Comparison of ENCODE assay signal across 14 cellular contexts in genomic region chr12:4286771-4287317, GRCh38. TPM values are rescaled to one million over a fixed set of nuclear protein-coding genes. Genes with fewer than 3 reads are reported as not detected.
DNase-seq lines count a peak whose midpoint lies in the region; ATAC-seq and TF ChIP-seq lines count a peak whose summit lies in the region.
"Had no signal": no experiment of that assay in that cellular context is flagged by ENCODE, and none has a peak within 500 bp of the region (broad histone marks: within the 10 kb centered on the region; RNA-seq: fewer than 3 reads in every experiment).

No MANE protein-coding gene starts in this region.

- in situ Hi-C loops in GM13976 (cut with MboI; ENCODE audit: low sequenced_read_pairs, unreplicated experiment): loop anchor here (10.0 to 25.0 kb wide), 2 partner anchors 300 to 402 kb away; no protein-coding TSS in a partner anchor

- H3K9me3 ChIP-seq in sigmoid colon: no peaks in the 10 kb centered on the region
- H3K9me3 ChIP-seq: Caco-2, thoracic aorta had no signal

- H3K4me3 ChIP-seq in sigmoid colon: no peak overlapping the region
- H3K4me3 ChIP-seq: thoracic aorta had no signal

- no peak for TF ChIP-seq CTCF in glutamatergic neuron (IDR thresholded peaks at IDR 0.05; ENCODE audit: partially characterized antibody, unreplicated experiment)
- no peak for TF ChIP-seq CTCF in sigmoid colon (IDR thresholded peaks at IDR 0.05)
- TF ChIP-seq CTCF in GM13976 (IDR thresholded peaks at IDR 0.05; ENCODE audit: borderline replicate concordance, control extremely low read depth, extremely low read depth, insufficient read depth, missing control alignments): no peak

- H3K27me3 ChIP-seq in sigmoid colon: no peaks in the 10 kb centered on the region

- DNase-seq in T-helper 1 cell (no peak), glutamatergic neuron (no peak), sigmoid colon (no peak), NCI-H510A (lab: John Stamatoyannopoulos, UW) (no peak), GM13976 (ENCODE audit: low spot score) (no peak), SK-N-DZ (ENCODE audit: low spot score) (no peak)
- no peak for DNase-seq in activated T-cell treated with anti-CD3 and anti-CD28 coated beads, Interleukin-2, amount 50 U/mL, for 72 hours
- DNase-seq: IMR-90, mesenchymal stem cell, NCI-H2081 had no signal

- H3K27me3 Mint-ChIP-seq in T-helper 1 cell treated with Interleukin-12 subunit alpha and Interleukin-12 subunit beta and Interleukin-4 antibody, amounts not matched to agents 30 μg/mL and 1 μg/mL, for 36 hours (ENCODE audit: low read depth): no peaks in the 10 kb centered on the region
- H3K27me3 Mint-ChIP-seq in activated T-cell treated with anti-CD3 and anti-CD28 coated beads, Interleukin-2, amount 50 U/mL, for 72 hours (ENCODE audit: low read depth): no peaks in the 10 kb centered on the region
- H3K27me3 Mint-ChIP-seq in glutamatergic neuron (ENCODE audit: unreplicated experiment): peaks cover 5% of the 10 kb centered on the region

- no peak for TF ChIP-seq POLR2A in sigmoid colon (IDR thresholded peaks at IDR 0.05)

- ATAC-seq in activated T-cell treated with anti-CD3 and anti-CD28 coated beads, Interleukin-2, amount 50 U/mL, for 72 hours (replicated peaks in 1 of 2): peak in 1 of 2 donors; percentile 8

- H3K36me3 Mint-ChIP-seq in T-helper 1 cell treated with Interleukin-12 subunit alpha and Interleukin-12 subunit beta and Interleukin-4 antibody, amounts not matched to agents 30 μg/mL and 1 μg/mL, for 36 hours (ENCODE audit: low read depth): peaks cover 84% of the 10 kb centered on the region
- peaks cover 32 to 68% of the 10 kb centered on the region in 2 donors for H3K36me3 Mint-ChIP-seq in activated T-cell treated with anti-CD3 and anti-CD28 coated beads, Interleukin-2, amount 50 U/mL, for 72 hours (ENCODE audit: insufficient read depth in 2 of 2)
- no peaks in the 10 kb centered on the region for H3K36me3 Mint-ChIP-seq in glutamatergic neuron (ENCODE audit: unreplicated experiment)

- no peak for TF ChIP-seq EP300 in sigmoid colon (IDR thresholded peaks at IDR 0.05)

- intact Hi-C loops in sigmoid colon (cut with DNase I): no loop called here

- H3K4me3 Mint-ChIP-seq in T-helper 1 cell treated with Interleukin-12 subunit alpha and Interleukin-12 subunit beta and Interleukin-4 antibody, amounts not matched to agents 30 μg/mL and 1 μg/mL, for 36 hours: peak overlapping the region; percentile 11
- peak overlapping the region; percentile 23 to 29 for H3K4me3 Mint-ChIP-seq in activated T-cell treated with anti-CD3 and anti-CD28 coated beads, Interleukin-2, amount 50 U/mL, for 72 hours
- peak overlapping the region; percentile 44 for H3K4me3 Mint-ChIP-seq in glutamatergic neuron (ENCODE audit: unreplicated experiment)

- H3K4me1 ChIP-seq in sigmoid colon: peaks cover 0 to 94% (median 79%) of the 10 kb centered on the region in 4 donors
- H3K4me1 ChIP-seq: Caco-2 had no signal

- H3K4me1 Mint-ChIP-seq in T-helper 1 cell treated with Interleukin-12 subunit alpha and Interleukin-12 subunit beta and Interleukin-4 antibody, amounts not matched to agents 30 μg/mL and 1 μg/mL, for 36 hours (ENCODE audit: low read depth): peaks cover 69% of the 10 kb centered on the region
- H3K4me1 Mint-ChIP-seq in activated T-cell treated with anti-CD3 and anti-CD28 coated beads, Interleukin-2, amount 50 U/mL, for 72 hours (ENCODE audit: low read depth): peaks cover 97% of the 10 kb centered on the region
- peaks cover 14% of the 10 kb centered on the region for H3K4me1 Mint-ChIP-seq in glutamatergic neuron (ENCODE audit: low read depth, unreplicated experiment)

- H3K9me3 Mint-ChIP-seq in T-helper 1 cell treated with Interleukin-12 subunit alpha and Interleukin-12 subunit beta and Interleukin-4 antibody, amounts not matched to agents 30 μg/mL and 1 μg/mL, for 36 hours: no peaks in the 10 kb centered on the region
- no peaks in the 10 kb centered on the region for H3K9me3 Mint-ChIP-seq in activated T-cell treated with anti-CD3 and anti-CD28 coated beads, Interleukin-2, amount 50 U/mL, for 72 hours
- peaks cover 10% of the 10 kb centered on the region for H3K9me3 Mint-ChIP-seq in glutamatergic neuron (ENCODE audit: unreplicated experiment)

- peaks cover 19 to 83% (median 36%) of the 10 kb centered on the region in 4 donors for H3K36me3 ChIP-seq in sigmoid colon

- 60 to 75% methylated on average over 14 of the region's 14 CpGs for WGBS in sigmoid colon, 2 donors

- peak overlapping the region; percentile 66 for H3K27ac Mint-ChIP-seq in T-helper 1 cell treated with Interleukin-12 subunit alpha and Interleukin-12 subunit beta and Interleukin-4 antibody, amounts not matched to agents 30 μg/mL and 1 μg/mL, for 36 hours
- peak overlapping the region; percentile 35 for H3K27ac Mint-ChIP-seq in activated T-cell treated with anti-CD3 and anti-CD28 coated beads, Interleukin-2, amount 50 U/mL, for 72 hours
- H3K27ac Mint-ChIP-seq in glutamatergic neuron (ENCODE audit: unreplicated experiment): peak overlapping the region; percentile 78

- peak overlapping the region; percentile 58 to 86 (median 80) for H3K27ac ChIP-seq in sigmoid colon
- H3K27ac ChIP-seq: 22Rv1, thoracic aorta had no signal

RNA-seq across cellular contexts. Expression of gene CCND2, which starts 13.3 kb away (rescaled TPM):
- total RNA-seq in activated T-cell treated with anti-CD3 and anti-CD28 coated beads, Interleukin-2, amount 50 U/mL, for 72 hours: 100 to 1,000 TPM; 445 to 502 TPM
- total RNA-seq in glutamatergic neuron (ENCODE audit: unreplicated experiment) (98.0 TPM), sigmoid colon (100 to 1,000 TPM in 3 of 4 donors, 10 to 100 TPM in 1; 98.7 to 178 (median 149) TPM)
- polyA plus RNA-seq in sigmoid colon: 10 to 100 TPM in 1 of 3 donors, 1 to 10 TPM in 2; 7.8 to 35.0 (median 8.6) TPM
- 0.01 and 0.02 TPM in 2 replicates for polyA plus RNA-seq in SK-N-DZ (2014; cell fraction: cytosol; rRNA removed)
- polyA plus RNA-seq in SK-N-DZ (2014; cell fraction: nucleus; rRNA removed): 0.08 TPM in 1 of 2 replicates, not detected in the other

RNA-seq across cellular contexts. Expression of gene TIGAR, which starts 34.2 kb away (rescaled TPM):
- total RNA-seq in activated T-cell treated with anti-CD3 and anti-CD28 coated beads, Interleukin-2, amount 50 U/mL, for 72 hours: 10 to 100 TPM; 16.1 to 22.5 TPM
- total RNA-seq in glutamatergic neuron (ENCODE audit: unreplicated experiment): 20.7 TPM
- total RNA-seq in sigmoid colon: 1 to 10 TPM; 4.4 to 6.0 (median 5.2) TPM
- 10 to 100 TPM in 1 of 3 donors, 1 to 10 TPM in 2; 7.1 to 14.6 (median 7.8) TPM for polyA plus RNA-seq in sigmoid colon
- polyA plus RNA-seq in SK-N-DZ (2014; cell fraction: cytosol; rRNA removed): 5.3 and 6.3 TPM in 2 replicates
- polyA plus RNA-seq in SK-N-DZ (2014; cell fraction: nucleus; rRNA removed): 2.6 and 2.9 TPM in 2 replicates
